2 cellular contexts compared by ENCODE assay signal in genomic region chr11:67364783-67365525, GRCh38.
A peak's percentile ranks its signal among the peaks of the same experiment; 100 is the strongest.
TF ChIP-seq lines count a peak whose summit lies in the region.

No MANE protein-coding gene starts in this region.

TF ChIP-seq in HEK293, 187 proteins besides CTCF, POLR2A, EP300 and RAD21:
- TF ChIP-seq SCRT2 (tag by site-specific recombination; IDR thresholded peaks at IDR 0.05), result peak; percentile 90
- peak; percentile 79; the same call in 1 of the 2 replicates for TF ChIP-seq SCRT1 (tag by site-specific recombination; IDR thresholded peaks at IDR 0.05; ENCODE audit: borderline replicate concordance)
- TF ChIP-seq ZNF449 (tag by site-specific recombination; IDR thresholded peaks at IDR 0.05), result no peak
- TF ChIP-seq ZNF354C (tag by site-specific recombination; IDR thresholded peaks at IDR 0.05; ENCODE audit: borderline replicate concordance, low read depth), result no peak

TF ChIP-seq in GM12891, 5 proteins besides CTCF, POLR2A, EP300 and RAD21:
- TF ChIP-seq PAX5 (IDR thresholded peaks at IDR 0.05; ENCODE audit: insufficient read depth, low read length, severe bottlenecking), result no peak
- TF ChIP-seq POLR2AphosphoS5 (IDR thresholded peaks at IDR 0.05; ENCODE audit: low read depth, low read length), result no peak
- TF ChIP-seq TAF1 (IDR thresholded peaks at IDR 0.05; ENCODE audit: low read depth, low read length), result no peak
- TF ChIP-seq POU2F2 (IDR thresholded peaks at IDR 0.05; ENCODE audit: low read depth, low read length), result no peak
- no peak for TF ChIP-seq SPI1 (IDR thresholded peaks at IDR 0.05; ENCODE audit: low read depth, low read length)
